ENCODE assay signal across 1 cellular context in the genomic region with DNA sequence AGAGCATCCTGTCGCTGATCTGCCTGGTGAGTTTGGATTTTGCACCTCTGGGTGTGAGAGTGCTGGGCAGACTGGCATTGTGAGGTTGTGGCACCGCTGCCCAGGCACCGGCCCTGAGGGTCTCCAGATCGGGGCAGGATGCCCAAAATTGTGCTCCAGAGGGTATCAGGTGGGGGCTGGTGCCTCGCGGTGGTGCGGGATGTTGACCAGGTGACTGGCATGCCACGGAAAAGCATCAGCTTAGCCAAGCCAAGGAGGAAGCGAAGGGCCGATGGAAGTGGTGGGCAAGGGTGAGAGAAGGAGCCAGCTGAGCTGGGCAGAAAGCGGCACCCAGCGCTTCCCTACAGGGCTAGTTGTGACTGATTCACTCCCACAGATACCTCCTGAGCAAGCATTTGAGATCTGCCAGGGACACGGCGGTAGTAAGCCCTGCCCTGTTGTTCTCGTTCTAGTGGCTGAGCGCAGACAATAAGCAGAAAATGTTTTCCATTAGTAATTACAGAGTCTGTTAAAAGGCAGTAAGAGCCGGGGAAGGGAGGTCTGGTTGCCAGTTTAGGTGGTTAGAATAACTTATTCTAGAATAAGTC.
TF ChIP-seq lines count a peak whose summit lies in the region.

No MANE protein-coding gene starts in this region.

TF ChIP-seq in endothelial cell of umbilical vein, 7 proteins besides CTCF, POLR2A, EP300 and RAD21:
- TF ChIP-seq JUN (IDR thresholded peaks at IDR 0.05; ENCODE audit: borderline replicate concordance, insufficient read depth, insufficient read length, low read depth) (no peak), FOS (IDR thresholded peaks at IDR 0.05; ENCODE audit: borderline replicate concordance, insufficient read depth, low read length) (no peak), GATA2 (IDR thresholded peaks at IDR 0.05; ENCODE audit: insufficient read depth, insufficient read length, low read depth, low read length) (no peak)
